Comparison of ENCODE assay signal across 10 cellular contexts in the genomic region with DNA sequence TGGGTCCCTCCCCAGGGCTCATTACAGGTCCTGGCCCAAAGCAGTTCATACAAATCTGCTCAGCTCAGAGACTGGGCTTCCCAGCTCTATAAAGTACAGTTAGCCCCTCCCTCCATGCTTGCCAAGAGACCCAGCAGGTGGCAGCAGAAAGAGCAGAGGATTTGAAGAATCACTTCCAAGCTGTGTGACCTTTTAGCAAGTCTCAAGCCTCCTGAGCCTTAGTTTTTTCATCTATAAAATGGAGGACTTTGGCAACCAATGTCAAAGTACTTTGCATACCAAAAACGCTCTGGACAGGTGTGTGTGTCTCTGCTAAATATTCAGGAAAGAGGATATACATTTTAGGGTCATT. TPM values are rescaled to one million over a fixed set of nuclear protein-coding genes. Genes with fewer than 3 reads are reported as not detected.
DNase-seq lines count a peak whose midpoint lies in the region; ATAC-seq and TF ChIP-seq lines count a peak whose summit lies in the region.
"Had no signal": no experiment of that assay in that cellular context is flagged by ENCODE, and none has a peak within 500 bp of the region (broad histone marks: within the 10 kb centered on the region; RNA-seq: fewer than 3 reads in every experiment).

No MANE protein-coding gene starts in this region.

- intact Hi-C loops in activated CD4-positive, alpha-beta T cell treated with anti-CD3 and anti-CD28 coated beads for 36 hours (cut with DNase I, micrococcal nuclease): loop anchor here (1.0 to 10.0 kb wide), 3 partner anchors 209 to 262 kb away; no protein-coding TSS in a partner anchor
- intact Hi-C loops in activated CD8-positive, alpha-beta T cell treated with anti-CD3 and anti-CD28 coated beads for 36 hours (cut with micrococcal nuclease): no loop called here

- peak; percentile 65 for ATAC-seq in activated CD4-positive, alpha-beta T cell treated with anti-CD3 and anti-CD28 coated beads for 36 hours
- ATAC-seq in activated CD8-positive, alpha-beta T cell treated with anti-CD3 and anti-CD28 coated beads for 36 hours: peak; percentile 46
- no peak for ATAC-seq in left lobe of liver

- CTCF ChIA-PET in activated CD4-positive, alpha-beta T cell treated with anti-CD3 and anti-CD28 coated beads for 36 hours (lab: Charles Lee): interaction anchor here (0.8 to 2.6 kb wide), 6 partner anchors 9 to 259 kb away, joined by 3 to 8 read pairs (median 4); no protein-coding TSS in a partner anchor
- CTCF ChIA-PET in activated CD8-positive, alpha-beta T cell treated with anti-CD3 and anti-CD28 coated beads for 36 hours (lab: Charles Lee): interaction anchor here (1.1 to 4.5 kb wide), 6 partner anchors 12 to 260 kb away, joined by 3 to 14 read pairs (median 4); no protein-coding TSS in a partner anchor

- H3K36me3 ChIP-seq in neutrophil (peaks cover 87% of the 10 kb centered on the region), HAP-1 (replicated peaks) (0 out of 2 replicates have a peak, but pooled peaks cover 2% of the 10 kb centered on the region)

- H3K36me3 Mint-ChIP-seq in activated CD4-positive, alpha-beta T cell treated with anti-CD3 and anti-CD28 coated beads for 36 hours (ENCODE audit: low read depth): no peaks in the 10 kb centered on the region
- H3K36me3 Mint-ChIP-seq in activated CD8-positive, alpha-beta T cell treated with anti-CD3 and anti-CD28 coated beads for 36 hours (ENCODE audit: low read depth): peaks cover 5% of the 10 kb centered on the region

- no peaks in the 10 kb centered on the region for H3K27me3 ChIP-seq in neutrophil
- H3K27me3 ChIP-seq in HAP-1 (ENCODE audit: low read depth): no peaks in the 10 kb centered on the region

- H3K27ac ChIP-seq in neutrophil: peak overlapping the region; percentile 77

- H3K9me3 Mint-ChIP-seq in activated CD4-positive, alpha-beta T cell treated with anti-CD3 and anti-CD28 coated beads for 36 hours (ENCODE audit: low read depth): no peaks in the 10 kb centered on the region
- no peaks in the 10 kb centered on the region for H3K9me3 Mint-ChIP-seq in activated CD8-positive, alpha-beta T cell treated with anti-CD3 and anti-CD28 coated beads for 36 hours

- H3K4me3 ChIP-seq in neutrophil (ENCODE audit: low read depth in 1 of 2, low read length in 1 of 2) (no peak overlapping the region), HAP-1 (no peak overlapping the region)

- H3K27ac Mint-ChIP-seq in activated CD4-positive, alpha-beta T cell treated with anti-CD3 and anti-CD28 coated beads for 36 hours: no peak overlapping the region
- H3K27ac Mint-ChIP-seq in activated CD8-positive, alpha-beta T cell treated with anti-CD3 and anti-CD28 coated beads for 36 hours: no peak overlapping the region

- peaks cover 3% of the 10 kb centered on the region for H3K4me1 Mint-ChIP-seq in activated CD4-positive, alpha-beta T cell treated with anti-CD3 and anti-CD28 coated beads for 36 hours
- H3K4me1 Mint-ChIP-seq in activated CD8-positive, alpha-beta T cell treated with anti-CD3 and anti-CD28 coated beads for 36 hours (ENCODE audit: low read depth): no peaks in the 10 kb centered on the region

- in situ Hi-C loops in KBM-7 (cut with MboI; ENCODE audit: low pct_unique_long_range_greater_than_20kb, low sequenced_read_pairs) (loop anchor here (25.0 kb wide), 1 partner anchor 259 kb away; no protein-coding TSS in a partner anchor), HAP-1 (cut with MboI; ENCODE audit: low sequenced_read_pairs) (loop anchor here (5.0 kb wide), 1 partner anchor 254 kb away; no protein-coding TSS in a partner anchor)

- H3K4me3 Mint-ChIP-seq in activated CD4-positive, alpha-beta T cell treated with anti-CD3 and anti-CD28 coated beads for 36 hours: no peak overlapping the region
- H3K4me3 Mint-ChIP-seq in activated CD8-positive, alpha-beta T cell treated with anti-CD3 and anti-CD28 coated beads for 36 hours: no peak overlapping the region

- peaks cover 43 to 49% of the 10 kb centered on the region in 2 experiments for H3K4me1 ChIP-seq in neutrophil (ENCODE audit: control insufficient read depth in 1 of 2, insufficient read depth in 1 of 2, low read depth in 1 of 2, low read length in 1 of 2)
- H3K4me1 ChIP-seq in HAP-1: no peaks in the 10 kb centered on the region

- H3K9me3 ChIP-seq in neutrophil: no peaks in the 10 kb centered on the region
- no peaks in the 10 kb centered on the region for H3K9me3 ChIP-seq in HAP-1

- TF ChIP-seq CTCF in activated CD8-positive, alpha-beta T cell treated with anti-CD3 and anti-CD28 coated beads for 36 hours (IDR thresholded peaks at IDR 0.05): no peak
- TF ChIP-seq CTCF in neutrophil (IDR thresholded peaks at IDR 0.05): no peak

- POLR2A ChIA-PET in activated CD4-positive, alpha-beta T cell treated with anti-CD3 and anti-CD28 coated beads for 36 hours (lab: Charles Lee): interaction anchor here (0.6 kb wide), 1 partner anchor 655 kb away, joined by 4 read pairs; no protein-coding TSS in a partner anchor
- POLR2A ChIA-PET in activated CD8-positive, alpha-beta T cell treated with anti-CD3 and anti-CD28 coated beads for 36 hours (lab: Charles Lee): interaction anchor here (0.6 kb wide), 1 partner anchor 131 kb away, joined by 3 read pairs; no protein-coding TSS in a partner anchor

- no peaks in the 10 kb centered on the region for H3K27me3 Mint-ChIP-seq in activated CD4-positive, alpha-beta T cell treated with anti-CD3 and anti-CD28 coated beads for 36 hours
- H3K27me3 Mint-ChIP-seq in activated CD8-positive, alpha-beta T cell treated with anti-CD3 and anti-CD28 coated beads for 36 hours: no peaks in the 10 kb centered on the region

- peak; percentile 45 for DNase-seq in activated CD4-positive, alpha-beta T cell treated with anti-CD3 and anti-CD28 coated beads for 36 hours
- DNase-seq in activated CD4-positive, alpha-beta T cell treated with anti-CD3 and anti-CD28 coated beads, Interleukin-2, amount 50 U/mL, for 4 hours: no peak
- DNase-seq in KBM-7 (peak; percentile 29), HAP-1 (ENCODE audit: low spot score in 2 of 2) (no peak), NCI-H1092 treated with DMSO at 0.1 percent for 48 hours (lab: John Stamatoyannopoulos, UW) (no peak), left lobe of liver (ENCODE audit: low spot score) (no peak)
- DNase-seq in activated CD8-positive, alpha-beta T cell treated with anti-CD3 and anti-CD28 coated beads for 36 hours: peak; percentile 37
- DNase-seq: DMS79 treated with DMSO at 0.1 percent for 48 hours, HCEC 1CT had no signal

RNA-seq across cellular contexts. Expression of a gene that starts 26.6 kb away (rescaled TPM):
- total RNA-seq in activated CD4-positive, alpha-beta T cell treated with anti-CD3 and anti-CD28 coated beads for 36 hours: 10 to 100 TPM; 18.5 to 21.3 TPM
- 10 to 100 TPM; 26.6 to 29.6 TPM for total RNA-seq in activated CD8-positive, alpha-beta T cell treated with anti-CD3 and anti-CD28 coated beads for 36 hours
- total RNA-seq in left lobe of liver: 1.4 TPM

Comparison
In these comparisons a context has a peak if more than half of its experiments do, and no peak if none do; other contexts are left out.
1. DNase-seq: peak in activated CD4-positive, alpha-beta T cell treated with anti-CD3 and anti-CD28 coated beads for 36 hours (single experiment), KBM-7 (single experiment) and activated CD8-positive, alpha-beta T cell treated with anti-CD3 and anti-CD28 coated beads for 36 hours (single experiment); none in activated CD4-positive, alpha-beta T cell treated with anti-CD3 and anti-CD28 coated beads, Interleukin-2, amount 50 U/mL, for 4 hours (0 of 2), HAP-1 (0 of 2), NCI-H1092 treated with DMSO at 0.1 percent for 48 hours (single experiment) and left lobe of liver (single experiment).